In the genomic region with DNA sequence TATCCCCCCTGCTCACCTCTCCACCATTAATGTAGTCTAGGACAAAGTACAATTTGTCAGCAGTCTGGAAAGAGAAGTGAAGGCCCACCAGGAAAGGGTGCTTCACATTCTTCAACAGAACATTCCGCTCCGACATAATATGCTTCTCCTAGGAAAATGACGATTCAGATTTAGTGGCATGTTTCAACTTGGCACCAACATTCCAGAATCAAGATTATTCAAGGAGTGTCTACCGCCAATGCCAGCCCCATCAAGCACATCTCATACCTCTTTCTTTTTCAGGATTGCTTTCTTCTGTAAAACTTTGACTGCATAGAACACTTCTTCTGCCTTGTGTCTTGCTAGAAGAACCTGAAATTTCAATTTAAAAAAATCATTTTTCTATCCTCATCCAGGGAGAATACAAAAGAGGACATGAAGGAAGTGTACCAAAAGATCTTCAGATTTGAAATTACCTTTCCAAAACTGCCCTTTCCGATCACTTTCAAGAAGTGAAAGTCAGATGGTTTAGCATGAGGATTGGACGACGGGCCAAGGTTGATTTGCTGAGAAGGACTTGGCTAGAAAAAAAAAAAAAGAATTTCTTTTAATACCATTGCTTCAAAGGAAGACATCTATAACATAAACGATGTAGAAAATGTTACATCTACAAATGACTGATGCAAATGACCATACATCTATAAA, we compare ENCODE assay signal across 8 cellular contexts.
DNase-seq lines count a peak whose midpoint lies in the region; ATAC-seq and TF ChIP-seq lines count a peak whose summit lies in the region.

No MANE protein-coding gene starts in this region.

- peak overlapping the region; percentile 98 for H3K27ac Mint-ChIP-seq in activated T-cell treated with anti-CD3 and anti-CD28 coated beads, Interleukin-2, amount 50 U/mL, for 72 hours

- H3K27ac ChIP-seq in lung (ENCODE audit: low read depth in 1 of 2, low read length in 1 of 2) (no peak overlapping the region), tibial nerve (peak overlapping the region in 3 of 4 donors; percentile 5 to 99 (median 96))

- peaks cover 12 to 32% of the 10 kb centered on the region in 2 donors for H3K36me3 Mint-ChIP-seq in activated T-cell treated with anti-CD3 and anti-CD28 coated beads, Interleukin-2, amount 50 U/mL, for 72 hours (ENCODE audit: insufficient read depth in 2 of 2)

- 53 to 63% methylated on average over 8 of the region's 8 CpGs for WGBS in lung, 2 donors
- WGBS in tibial nerve, 2 donors, result 56 to 64% methylated on average over 8 of the region's 8 CpGs

- TF ChIP-seq POLR2A in tibial nerve (IDR thresholded peaks at IDR 0.05), result no peak

- peak overlapping the region; percentile 93 to 99 for H3K4me3 Mint-ChIP-seq in activated T-cell treated with anti-CD3 and anti-CD28 coated beads, Interleukin-2, amount 50 U/mL, for 72 hours

- H3K9me3 ChIP-seq in lung (ENCODE audit: control insufficient read depth in 2 of 2, insufficient read depth in 1 of 2, low read length in 1 of 2), result no peaks in the 10 kb centered on the region
- no peaks in the 10 kb centered on the region for H3K9me3 ChIP-seq in tibial nerve

- H3K4me1 ChIP-seq in lung (ENCODE audit: control insufficient read depth in 2 of 2, insufficient read depth in 2 of 2, low read length in 2 of 2), result peaks cover 3 to 5% of the 10 kb centered on the region in 2 donors
- H3K4me1 ChIP-seq in tibial nerve, result peaks cover 0 to 34% (median 4%) of the 10 kb centered on the region in 4 donors

- peak overlapping the region; percentile 93 for H3K4me3 ChIP-seq in astrocyte of the spinal cord (ENCODE audit: low read depth, low read length)
- peak overlapping the region; percentile 50 for H3K4me3 ChIP-seq in lung
- H3K4me3 ChIP-seq in tibial nerve, result peak overlapping the region; percentile 20 to 88 (median 50)

- peaks cover 18 to 21% of the 10 kb centered on the region in 2 donors for H3K36me3 ChIP-seq in lung (ENCODE audit: control insufficient read depth in 2 of 2, insufficient read depth in 2 of 2, low read length in 2 of 2)
- peaks cover 0 to 52% (median 18%) of the 10 kb centered on the region in 3 donors for H3K36me3 ChIP-seq in tibial nerve

- in situ Hi-C loops in astrocyte of the spinal cord (cut with HindIII; ENCODE audit: low sequenced_read_pairs), result no loop called here

- H3K27me3 Mint-ChIP-seq in activated T-cell treated with anti-CD3 and anti-CD28 coated beads, Interleukin-2, amount 50 U/mL, for 72 hours (ENCODE audit: low read depth), result peaks cover 6% of the 10 kb centered on the region

- no peaks in the 10 kb centered on the region for H3K27me3 ChIP-seq in lung (ENCODE audit: control insufficient read depth, insufficient read depth)
- no peaks in the 10 kb centered on the region for H3K27me3 ChIP-seq in tibial nerve

- no peak for TF ChIP-seq EP300 in tibial nerve (IDR thresholded peaks at IDR 0.05)

- no peak for ATAC-seq in activated T-cell treated with anti-CD3 and anti-CD28 coated beads, Interleukin-2, amount 50 U/mL, for 72 hours (replicated peaks in 1 of 2)
- no peak for ATAC-seq in lung (ENCODE audit: insufficient read depth, low FRiP score)
- no peak for ATAC-seq in GM18517 (IDR thresholded peaks at IDR 0.05; ENCODE audit: unreplicated experiment)

- TF ChIP-seq CTCF in astrocyte of the spinal cord (IDR thresholded peaks at IDR 0.05; ENCODE audit: low read depth, low read length), result no peak
- TF ChIP-seq CTCF in lung (IDR thresholded peaks at IDR 0.05; ENCODE audit: control extremely low read depth, extremely low read depth), result no peak
- no peak for TF ChIP-seq CTCF in tibial nerve (IDR thresholded peaks at IDR 0.05)

- H3K9me3 Mint-ChIP-seq in activated T-cell treated with anti-CD3 and anti-CD28 coated beads, Interleukin-2, amount 50 U/mL, for 72 hours, result no peaks in the 10 kb centered on the region

- peaks cover 52% of the 10 kb centered on the region for H3K4me1 Mint-ChIP-seq in activated T-cell treated with anti-CD3 and anti-CD28 coated beads, Interleukin-2, amount 50 U/mL, for 72 hours (ENCODE audit: low read depth)

- no peak for DNase-seq in activated T-cell treated with anti-CD3 and anti-CD28 coated beads, Interleukin-2, amount 50 U/mL, for 72 hours
- DNase-seq in activated T-cell treated with anti-CD3 and anti-CD28 coated beads for 4 hours (no peak), astrocyte of the spinal cord (ENCODE audit: low read depth, low spot score) (peak; percentile 38), lung (ENCODE audit: low spot score) (no peak), tibial nerve (ENCODE audit: low spot score in 2 of 2) (no peak), dedifferentiated amniotic fluid mesenchymal stem cell (ENCODE audit: extremely low spot score) (no peak), DMS53 treated with DMSO at 0.1 percent for 48 hours (lab: John Stamatoyannopoulos, UW; ENCODE audit: unreplicated experiment) (no peak)

Comparison
In these comparisons a context has a peak if more than half of its experiments do, and no peak if none do; other contexts are left out.
1. H3K27ac ChIP-seq: peak in tibial nerve (3 of 4); none in lung (0 of 2).
2. Peak in every context shown above with its lines, with median percentiles within 50 percentile points of each other: H3K4me3 ChIP-seq.